In the genomic region with DNA sequence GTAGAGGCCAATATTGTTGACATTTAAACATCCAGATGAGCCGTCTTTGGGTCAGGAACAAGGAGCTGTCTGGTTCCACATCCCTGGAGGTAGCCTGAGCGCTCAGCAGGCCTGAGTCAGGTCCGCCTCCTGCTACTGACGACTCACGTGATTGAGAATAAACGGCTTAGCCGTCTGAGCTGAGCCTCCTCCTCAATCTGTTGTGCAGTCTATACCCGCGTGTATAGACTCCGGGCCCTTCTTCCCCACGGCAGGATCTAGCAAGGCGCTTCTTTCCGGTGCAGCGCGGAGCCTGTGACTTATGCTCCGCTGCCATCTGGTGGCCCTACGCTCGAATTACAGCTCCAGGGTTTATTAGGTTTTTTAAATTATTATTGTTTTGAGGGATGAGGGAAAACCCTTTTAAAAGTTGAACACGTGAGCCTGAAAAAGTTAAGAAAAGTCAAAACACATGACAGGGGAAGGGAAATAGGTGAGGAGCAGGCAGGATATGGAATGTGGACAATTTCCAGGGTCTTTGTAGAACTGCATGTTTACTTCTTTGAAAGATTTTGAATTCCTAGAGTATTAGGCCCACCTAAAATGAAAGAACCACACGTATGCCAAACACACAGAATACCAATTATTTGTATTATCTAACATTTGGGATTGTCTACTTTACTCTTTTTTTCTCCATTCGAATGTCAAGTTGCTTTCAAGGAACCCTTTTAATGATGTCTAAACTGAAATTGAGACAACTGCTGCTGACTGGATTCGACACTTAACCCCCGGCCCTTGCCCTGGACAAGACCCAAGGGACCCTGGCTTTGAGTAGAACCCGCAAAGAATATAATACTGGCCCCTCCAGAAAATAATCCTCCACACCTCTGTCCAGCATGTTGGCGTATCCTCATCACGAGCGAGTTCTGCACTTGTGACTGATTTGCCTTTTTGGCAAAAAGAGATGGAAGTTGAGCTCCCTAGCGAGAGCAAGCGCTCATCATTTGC, we compare ENCODE assay signal across 8 cellular contexts.
A peak's percentile ranks its signal among the peaks of the same experiment; 100 is the strongest.
DNase-seq lines count a peak whose midpoint lies in the region; TF ChIP-seq lines count a peak whose summit lies in the region.

No MANE protein-coding gene starts in this region.

- no peaks in the 10 kb centered on the region for H3K9me3 ChIP-seq in ovary
- H3K9me3 ChIP-seq in uterus: no peaks in the 10 kb centered on the region

- TF ChIP-seq CTCF in ovary (IDR thresholded peaks at IDR 0.05) (peak; percentile 89 to 92 (median 89)), uterus (IDR thresholded peaks at IDR 0.05) (peak; percentile 91 to 95 (median 93))

- H3K36me3 ChIP-seq in ovary (no peaks in the 10 kb centered on the region), uterus (no peaks in the 10 kb centered on the region)

- H3K27ac ChIP-seq in ovary (no peak overlapping the region), uterus (peak overlapping the region; percentile 87 to 92)

- TF ChIP-seq EP300 in ovary (IDR thresholded peaks at IDR 0.05): no peak

- intact Hi-C loops in ovary (cut with DNase I) (loop anchor here in 3 of 4 donors (1.0 to 5.0 kb wide), 3 partner anchors 311 to 318 kb away; no protein-coding TSS in a partner anchor), uterus (cut with DNase I; ENCODE audit: low total_unique reads) (loop anchor here (5.0 kb wide), 1 partner anchor 313 kb away; no protein-coding TSS in a partner anchor)

- DNase-seq in Daoy (ENCODE audit: low read depth): peak; percentile 59
- peak; percentile 67 for DNase-seq in H4 (ENCODE audit: low spot score)
- peak; percentile 42 for DNase-seq in M059J (ENCODE audit: low read depth)
- DNase-seq in SHP77 treated with DMSO at 0.1 percent for 48 hours (lab: John Stamatoyannopoulos, UW): peak; percentile 35
- peak; percentile 27 for DNase-seq in activated effector memory CD4-positive, alpha-beta T cell treated with Interleukin-2 at 50 U/mL for 16 hours
- DNase-seq in foreskin melanocyte: peak; percentile 52
- peak; percentile 65 to 82 (median 79) for DNase-seq in ovary
- peak; percentile 72 to 85 for DNase-seq in uterus

- H3K27me3 ChIP-seq in ovary (no peaks in the 10 kb centered on the region), uterus (no peaks in the 10 kb centered on the region)

- WGBS in ovary, 3 donors: 38 to 41% (median 39%) methylated on average over 29 of the region's 29 CpGs

- peak; percentile 23 for TF ChIP-seq POLR2A in ovary (IDR thresholded peaks at IDR 0.05)
- no peak for TF ChIP-seq POLR2A in uterus (IDR thresholded peaks at IDR 0.05)

- H3K4me1 ChIP-seq in ovary (ENCODE audit: insufficient read depth) (peaks cover 3% of the 10 kb centered on the region), uterus (no peaks in the 10 kb centered on the region)

- no peak overlapping the region for H3K4me3 ChIP-seq in ovary
- no peak overlapping the region for H3K4me3 ChIP-seq in uterus

Comparison
In these comparisons a context has a peak if more than half of its experiments do, and no peak if none do; other contexts are left out.
1. DNase-seq: peak in every context shown above with its lines; median percentile 79 in ovary; 78 in uterus; 67 in H4; 59 in Daoy; 52 in foreskin melanocyte; 42 in M059J; 35 in SHP77 treated with DMSO at 0.1 percent for 48 hours; 27 in activated effector memory CD4-positive, alpha-beta T cell treated with Interleukin-2 at 50 U/mL for 16 hours.
2. H3K27ac ChIP-seq: peak in uterus (2 of 2); none in ovary (0 of 2).